ENCODE assay signal across 16 cellular contexts in the genomic region with DNA sequence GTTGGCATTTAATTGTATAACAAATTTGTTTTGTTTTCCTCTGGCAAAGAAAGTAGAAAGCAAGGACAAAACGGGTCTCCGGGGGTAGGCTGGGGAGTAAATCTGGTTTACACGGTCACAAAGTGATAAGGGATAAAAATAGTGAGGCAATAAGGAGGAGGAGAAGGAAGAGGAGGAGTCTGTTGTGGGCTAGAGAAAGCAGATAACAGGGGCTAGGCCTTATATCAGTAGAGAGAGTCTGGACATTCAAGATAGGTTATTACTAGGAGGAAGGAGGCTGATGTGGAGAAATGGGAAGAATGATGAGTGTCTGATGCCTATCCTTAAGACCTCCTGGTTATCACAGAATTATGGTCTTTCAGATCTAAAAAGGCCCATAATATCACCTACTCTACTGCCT.
"Had no signal": no experiment of that assay in that cellular context is flagged by ENCODE, and none has a peak within 500 bp of the region (broad histone marks: within the 10 kb centered on the region; RNA-seq: fewer than 3 reads in every experiment).

No MANE protein-coding gene starts in this region.

- H3K27me3 ChIP-seq: adrenal gland, left lung, thyroid gland, uterus had no signal

- H3K27me3 Mint-ChIP-seq: activated B cell treated with CpG ODN at 0.5 μM for 24 hours; activated CD4-positive, alpha-beta T cell treated with anti-CD3 and anti-CD28 coated beads, Interleukin-2, amount 10 ng/mL, durations not matched to agents 24 days and 14 days; activated T-helper 17 cell treated with anti-CD3 and anti-CD28 coated beads, Interleukin-2, amount 50 U/mL, for 72 hours had no signal

- H3K4me1 ChIP-seq: adrenal gland, left lung, thyroid gland, uterus had no signal

- H3K27ac Mint-ChIP-seq: activated B cell treated with CpG ODN at 0.5 μM for 24 hours; activated CD4-positive, alpha-beta T cell treated with anti-CD3 and anti-CD28 coated beads, Interleukin-2, amount 10 ng/mL, durations not matched to agents 24 days and 14 days; activated naive CD4-positive, alpha-beta T cell treated with anti-CD3 and anti-CD28 coated beads for 36 hours; activated T-helper 17 cell treated with anti-CD3 and anti-CD28 coated beads, Interleukin-2, amount 50 U/mL, for 72 hours had no signal

- DNase-seq: activated B cell treated with CpG ODN at 0.5 μM for 24 hours; activated CD4-positive, alpha-beta T cell treated with anti-CD3 and anti-CD28 coated beads, Interleukin-2, amount 10 ng/mL, durations not matched to agents 24 days and 14 days; activated CD8-positive, alpha-beta memory T cell treated with anti-CD3 and anti-CD28 coated beads for 24 hours; activated naive CD4-positive, alpha-beta T cell treated with anti-CD3 and anti-CD28 coated beads for 36 hours; adrenal gland; central memory CD4-positive, alpha-beta T cell; effector CD4-positive, alpha-beta T cell; foreskin melanocyte; head of caudate nucleus; left lung; T1000; thyroid gland; uterus had no signal

- H3K4me3 Mint-ChIP-seq: activated B cell treated with CpG ODN at 0.5 μM for 24 hours; activated CD4-positive, alpha-beta T cell treated with anti-CD3 and anti-CD28 coated beads, Interleukin-2, amount 10 ng/mL, durations not matched to agents 24 days and 14 days; activated naive CD4-positive, alpha-beta T cell treated with anti-CD3 and anti-CD28 coated beads for 36 hours; activated T-helper 17 cell treated with anti-CD3 and anti-CD28 coated beads, Interleukin-2, amount 50 U/mL, for 72 hours had no signal

- H3K36me3 ChIP-seq: adrenal gland, left lung, thyroid gland, uterus had no signal

- H3K4me3 ChIP-seq: adrenal gland, coronary artery, left lung, skin epidermis, thyroid gland, uterus had no signal

- H3K9me3 ChIP-seq: adrenal gland, left lung, thyroid gland, uterus had no signal

- ATAC-seq: activated T-helper 17 cell treated with anti-CD3 and anti-CD28 coated beads, Interleukin-2, amount 50 U/mL, for 72 hours; left lung had no signal

- H3K4me1 Mint-ChIP-seq: activated B cell treated with CpG ODN at 0.5 μM for 24 hours; activated T-helper 17 cell treated with anti-CD3 and anti-CD28 coated beads, Interleukin-2, amount 50 U/mL, for 72 hours had no signal

- H3K9me3 Mint-ChIP-seq: activated B cell treated with CpG ODN at 0.5 μM for 24 hours; activated CD4-positive, alpha-beta T cell treated with anti-CD3 and anti-CD28 coated beads, Interleukin-2, amount 10 ng/mL, durations not matched to agents 24 days and 14 days; activated naive CD4-positive, alpha-beta T cell treated with anti-CD3 and anti-CD28 coated beads for 36 hours; activated T-helper 17 cell treated with anti-CD3 and anti-CD28 coated beads, Interleukin-2, amount 50 U/mL, for 72 hours had no signal

- H3K27ac ChIP-seq: adrenal gland, coronary artery, left lung, skin epidermis, thyroid gland, uterus had no signal
